ENCODE assay signal across 13 cellular contexts in the genomic region with DNA sequence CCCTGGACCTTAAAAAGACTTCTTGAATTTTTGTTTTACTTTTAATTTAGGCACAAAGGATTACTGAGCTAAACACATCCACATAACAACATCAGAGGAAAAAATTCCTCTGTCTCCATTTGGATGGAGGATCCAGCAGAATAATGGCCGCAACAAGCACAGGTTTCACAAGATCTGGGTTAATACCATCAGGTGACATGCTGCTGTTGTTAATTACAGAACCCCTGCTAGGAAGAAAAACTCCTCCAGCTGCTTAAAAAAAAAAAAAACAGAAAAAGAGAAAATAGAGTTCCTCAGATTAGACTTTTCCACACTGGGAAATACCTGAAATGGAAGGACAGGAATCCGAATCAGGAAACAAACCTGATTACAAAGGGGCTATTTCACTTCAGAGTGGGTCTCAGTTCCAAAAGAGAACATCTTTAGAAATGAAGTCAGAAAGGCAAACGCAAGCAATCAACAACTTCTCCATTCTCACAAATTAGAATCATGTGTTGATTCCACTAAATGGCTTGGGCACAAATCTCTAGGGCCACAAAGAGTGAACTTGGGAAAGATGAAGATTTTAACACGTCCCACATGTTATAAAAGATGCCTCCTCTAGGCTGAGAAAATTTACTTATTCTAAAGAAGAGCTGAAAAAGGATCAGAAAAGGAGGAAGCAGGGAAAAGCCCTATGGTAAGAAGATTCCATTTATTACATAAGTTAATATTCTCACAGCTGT. TPM values are rescaled to one million over a fixed set of nuclear protein-coding genes. Genes with fewer than 3 reads are reported as not detected.
DNase-seq lines count a peak whose midpoint lies in the region; TF ChIP-seq lines count a peak whose summit lies in the region.
"Had no signal": no experiment of that assay in that cellular context is flagged by ENCODE, and none has a peak within 500 bp of the region (broad histone marks: within the 10 kb centered on the region; RNA-seq: fewer than 3 reads in every experiment).

No MANE protein-coding gene starts in this region.

- WGBS in endodermal cell (ENCODE audit: insufficient coverage in 1 of 2, insufficient read length in 1 of 2), 2 experiments, result 72 to 88% methylated on average over 2 to 4 of the region's 4 CpGs
- WGBS in urinary bladder, result 47% methylated on average over 4 of the region's 4 CpGs

- DNase-seq in NOMO-1 treated with DMSO at 0.1 percent for 48 hours (lab: John Stamatoyannopoulos, UW; ENCODE audit: unreplicated experiment), result peak; percentile 14
- no peak for DNase-seq in NOMO-1 (lab: John Stamatoyannopoulos, UW; ENCODE audit: unreplicated experiment in 2 of 2)
- DNase-seq in endodermal cell, result no peak
- no peak for DNase-seq in iPS-NIHi7 (ENCODE audit: extremely low spot score)
- DNase-seq in HEK293T (ENCODE audit: extremely low spot score), result no peak
- no peak for DNase-seq in cerebellar nuclear complex (lab: John Stamatoyannopoulos, UW)
- DNase-seq: NCI-H2227 treated with DMSO at 0.1 percent for 48 hours, Peyer's patch had no signal

- H3K27ac ChIP-seq in endodermal cell (ENCODE audit: low read depth, low read length) (no peak overlapping the region), urinary bladder (ENCODE audit: low read depth) (peak overlapping the region; percentile 50)

- POLR2A ChIA-PET in HEK293T (lab: Yijun Ruan, JAX), result no interaction called here

- peaks cover 11% of the 10 kb centered on the region for H3K4me1 ChIP-seq in endodermal cell (ENCODE audit: control insufficient read depth, insufficient read depth, low read length)
- peaks cover 2% of the 10 kb centered on the region for H3K4me1 ChIP-seq in urinary bladder (ENCODE audit: insufficient read depth)

- H3K36me3 Mint-ChIP-seq in endodermal cell (ENCODE audit: low read depth), result peaks cover 10% of the 10 kb centered on the region
- H3K36me3 Mint-ChIP-seq in nephron (ENCODE audit: low read depth), result peaks cover 11% of the 10 kb centered on the region

- TF ChIP-seq CTCF in endodermal cell (conservative IDR thresholded peaks at IDR 0.05), result no peak
- TF ChIP-seq CTCF in nephron (IDR thresholded peaks at IDR 0.05; ENCODE audit: unreplicated experiment in 3 of 3), result no peak

- CTCF ChIA-PET in HEK293T (lab: Yijun Ruan, JAX), result no interaction called here

- H3K9me3 Mint-ChIP-seq in endodermal cell, result peaks cover 7% of the 10 kb centered on the region
- no peaks in the 10 kb centered on the region for H3K9me3 Mint-ChIP-seq in nephron
- H3K9me3 Mint-ChIP-seq: activated naive CD4-positive, alpha-beta T cell treated with anti-CD3 and anti-CD28 coated beads, Interleukin-2, amount 50 U/mL, for 24 hours had no signal

- H3K27ac Mint-ChIP-seq in endodermal cell (peak overlapping the region; percentile 50), nephron (peak overlapping the region; percentile 69 to 79 (median 77))
- H3K27ac Mint-ChIP-seq: activated naive CD4-positive, alpha-beta T cell treated with anti-CD3 and anti-CD28 coated beads, Interleukin-2, amount 50 U/mL, for 24 hours; progenitor cell of endocrine pancreas had no signal

- H3K27me3 Mint-ChIP-seq in endodermal cell (ENCODE audit: insufficient read depth) (no peaks in the 10 kb centered on the region), nephron (ENCODE audit: low read depth) (no peaks in the 10 kb centered on the region)
- H3K27me3 Mint-ChIP-seq: activated naive CD4-positive, alpha-beta T cell treated with anti-CD3 and anti-CD28 coated beads, Interleukin-2, amount 50 U/mL, for 24 hours; progenitor cell of endocrine pancreas had no signal

- H3K4me3 Mint-ChIP-seq in endodermal cell (no peak overlapping the region), nephron (no peak overlapping the region)
- H3K4me3 Mint-ChIP-seq: activated naive CD4-positive, alpha-beta T cell treated with anti-CD3 and anti-CD28 coated beads, Interleukin-2, amount 50 U/mL, for 24 hours had no signal

- H3K4me1 Mint-ChIP-seq in endodermal cell (peaks cover 29% of the 10 kb centered on the region), nephron (peaks cover 25% of the 10 kb centered on the region)

- H3K27me3 ChIP-seq in endodermal cell (ENCODE audit: control insufficient read depth, insufficient read depth, low read length, poor library complexity, severe bottlenecking), result no peaks in the 10 kb centered on the region
- H3K27me3 ChIP-seq: Peyer's patch had no signal

- H3K4me3 ChIP-seq in endodermal cell (ENCODE audit: low read length), result peak overlapping the region; percentile 47
- H3K4me3 ChIP-seq in urinary bladder (ENCODE audit: low read depth, low read length), result no peak overlapping the region
- H3K4me3 ChIP-seq: lung, Peyer's patch had no signal

- H3K9ac ChIP-seq in endodermal cell (ENCODE audit: extremely low read depth, low read length, poor library complexity, severe bottlenecking), result no peak overlapping the region

- H3K36me3 ChIP-seq in endodermal cell (ENCODE audit: control insufficient read depth, insufficient read depth, low read length) (peaks cover 9% of the 10 kb centered on the region), urinary bladder (ENCODE audit: insufficient read depth) (no peaks in the 10 kb centered on the region)
- H3K36me3 ChIP-seq: Peyer's patch had no signal

- H3K9me3 ChIP-seq in endodermal cell (ENCODE audit: control insufficient read depth, low read length), result peaks cover 4% of the 10 kb centered on the region
- H3K9me3 ChIP-seq: Peyer's patch had no signal

TF ChIP-seq in HEK293T, 16 proteins besides CTCF, POLR2A, EP300 and RAD21:
- TF ChIP-seq TARDBP (IDR thresholded peaks at IDR 0.05) (no peak), ELF4 (IDR thresholded peaks at IDR 0.05) (no peak), SP1 (IDR thresholded peaks at IDR 0.05) (no peak), LEF1 (IDR thresholded peaks at IDR 0.05; ENCODE audit: borderline replicate concordance) (no peak), L3MBTL2 (conservative IDR thresholded peaks at IDR 0.05) (no peak), ZNF384 (IDR thresholded peaks at IDR 0.05) (no peak), CTBP1 (IDR thresholded peaks at IDR 0.05; ENCODE audit: borderline replicate concordance) (no peak), HDGF (IDR thresholded peaks at IDR 0.05; ENCODE audit: borderline replicate concordance) (no peak), BHLHE40 (IDR thresholded peaks at IDR 0.05; ENCODE audit: borderline replicate concordance) (no peak), SUZ12 (IDR thresholded peaks at IDR 0.05) (no peak), ARNT (IDR thresholded peaks at IDR 0.05) (no peak), FOXA1 (IDR thresholded peaks at IDR 0.05) (no peak), FOXM1 (IDR thresholded peaks at IDR 0.05; ENCODE audit: borderline replicate concordance) (no peak), NFRKB (IDR thresholded peaks at IDR 0.05) (no peak), FOXK2 (IDR thresholded peaks at IDR 0.05) (no peak)
- TF ChIP-seq, protein P1, sequence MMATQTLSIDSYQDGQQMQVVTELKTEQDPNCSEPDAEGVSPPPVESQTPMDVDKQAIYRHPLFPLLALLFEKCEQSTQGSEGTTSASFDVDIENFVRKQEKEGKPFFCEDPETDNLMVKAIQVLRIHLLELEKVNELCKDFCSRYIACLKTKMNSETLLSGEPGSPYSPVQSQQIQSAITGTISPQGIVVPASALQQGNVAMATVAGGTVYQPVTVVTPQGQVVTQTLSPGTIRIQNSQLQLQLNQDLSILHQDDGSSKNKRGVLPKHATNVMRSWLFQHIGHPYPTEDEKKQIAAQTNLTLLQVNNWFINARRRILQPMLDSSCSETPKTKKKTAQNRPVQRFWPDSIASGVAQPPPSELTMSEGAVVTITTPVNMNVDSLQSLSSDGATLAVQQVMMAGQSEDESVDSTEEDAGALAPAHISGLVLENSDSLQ (IDR thresholded peaks at IDR 0.05), result no peak

RNA-seq across cellular contexts. Expression of gene SPOP, which starts 44.0 kb away (rescaled TPM):
- total RNA-seq in endodermal cell, result 10 to 100 TPM; 39.9 to 41.3 TPM
- polyA plus RNA-seq in endodermal cell (2013, experiment 1 of 2), result 54.5 TPM
- polyA plus RNA-seq in endodermal cell (2013, experiment 2 of 2), result 42.8 TPM
- total RNA-seq in urinary bladder, result 174 TPM
- 92.4 TPM for polyA plus RNA-seq in urinary bladder

RNA-seq across cellular contexts. Expression of gene NXPH3, which starts 58.3 kb away (rescaled TPM):
- 1 to 10 TPM; 3.0 to 5.9 TPM for total RNA-seq in endodermal cell
- polyA plus RNA-seq in endodermal cell (2013, experiment 1 of 2), result 1.4 TPM
- polyA plus RNA-seq in endodermal cell (2013, experiment 2 of 2), result 1.7 TPM
- total RNA-seq in urinary bladder, result 1.6 TPM
- polyA plus RNA-seq in urinary bladder, result 26.4 TPM
